10 cellular contexts compared by ENCODE assay signal in the genomic region with DNA sequence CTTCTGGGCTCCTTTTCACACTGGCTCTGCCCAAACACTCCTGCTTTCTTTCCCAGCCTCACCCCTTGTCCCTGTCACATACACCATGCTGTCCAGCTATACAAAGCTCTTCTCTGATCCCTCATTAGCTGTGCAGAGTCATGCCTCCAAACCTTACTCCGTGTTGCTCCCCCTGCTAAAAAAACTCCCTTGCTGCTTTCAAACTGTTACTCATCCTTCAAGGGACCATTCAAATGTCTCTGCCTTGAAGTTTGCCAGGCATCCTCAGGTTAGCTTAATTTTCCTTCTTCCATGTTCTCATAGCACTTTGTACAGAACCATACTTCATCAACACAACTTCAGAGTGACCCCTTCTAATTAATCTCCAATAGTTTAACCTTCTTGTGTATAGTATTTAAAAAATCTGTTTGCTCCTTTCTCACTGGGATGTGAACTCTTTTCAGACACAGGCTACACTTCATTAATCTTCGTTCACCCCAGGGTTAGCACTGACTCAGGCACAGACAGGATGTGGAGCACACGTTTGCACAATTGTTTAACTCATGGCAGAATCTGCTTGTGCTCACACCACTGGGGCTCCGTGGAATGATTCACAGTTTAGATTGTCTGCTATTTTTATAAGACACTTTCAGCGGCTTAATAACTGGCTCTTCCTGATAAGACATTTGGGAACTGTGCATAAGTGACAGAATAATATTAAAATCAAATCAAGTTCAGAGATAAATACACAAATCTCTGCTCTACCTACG. TPM values are rescaled to one million over a fixed set of nuclear protein-coding genes. Genes with fewer than 3 reads are reported as not detected.
A peak's percentile ranks its signal among the peaks of the same experiment; 100 is the strongest.
DNase-seq lines count a peak whose midpoint lies in the region; ATAC-seq, FAIRE-seq and TF ChIP-seq lines count a peak whose summit lies in the region.
"Had no signal": no experiment of that assay in that cellular context is flagged by ENCODE, and none has a peak within 500 bp of the region (broad histone marks: within the 10 kb centered on the region; RNA-seq: fewer than 3 reads in every experiment).

No MANE protein-coding gene starts in this region.

- H2BK5ac ChIP-seq in neuronal stem cell (ENCODE audit: low read length) = no peak overlapping the region

- CTCF ChIA-PET in activated naive CD4-positive, alpha-beta T cell treated with anti-CD3 and anti-CD28 coated beads for 36 hours (lab: Charles Lee) = interaction anchor here (1.5 kb wide), 1 partner anchor 15 kb away, joined by 3 read pairs; no protein-coding TSS in a partner anchor

- no peaks in the 10 kb centered on the region for H3K9me3 Mint-ChIP-seq in activated naive CD4-positive, alpha-beta T cell treated with anti-CD3 and anti-CD28 coated beads for 36 hours

- no peaks in the 10 kb centered on the region for H3K79me1 ChIP-seq in neuronal stem cell (ENCODE audit: low read depth, low read length)

- H3K27me3 ChIP-seq in neuronal stem cell (ENCODE audit: control insufficient read depth in 3 of 3, insufficient read depth in 3 of 3, low read depth in 1 of 3, low read length in 3 of 3) = no peaks in the 10 kb centered on the region

- no CpG with 5 or more reads among the region's 6 CpGs for WGBS in neuronal stem cell (ENCODE audit: extremely low coverage in 2 of 2, insufficient read length in 2 of 2, insufficient replicate concordance in 1 of 2), 2 donors

- H3K36me3 ChIP-seq in neuronal stem cell (replicated peaks in 1 of 2; ENCODE audit: control insufficient read depth in 2 of 2, insufficient read depth in 2 of 2, low read length in 2 of 2) = no peaks in the 10 kb centered on the region

- no peaks in the 10 kb centered on the region for H3K4me1 Mint-ChIP-seq in activated naive CD4-positive, alpha-beta T cell treated with anti-CD3 and anti-CD28 coated beads for 36 hours (ENCODE audit: low read depth)

- no peak overlapping the region for H4K91ac ChIP-seq in neuronal stem cell (ENCODE audit: low read depth, low read length, poor library complexity)

- peaks cover 4 to 6% of the 10 kb centered on the region in 2 donors for H3K4me1 ChIP-seq in neuronal stem cell (ENCODE audit: control insufficient read depth in 2 of 2, insufficient read depth in 1 of 2, low read depth in 1 of 2, low read length in 2 of 2)

- H3K23ac ChIP-seq in neuronal stem cell (ENCODE audit: low read depth, low read length, poor library complexity) = no peak overlapping the region

- no peak overlapping the region for H3K27ac ChIP-seq in neuronal stem cell (replicated peaks; ENCODE audit: low read length)

- no peak overlapping the region for H2BK15ac ChIP-seq in neuronal stem cell (ENCODE audit: low read length)

- H3K4me2 ChIP-seq in neuronal stem cell (ENCODE audit: insufficient read depth, low read length, poor library complexity, severe bottlenecking) = no peak overlapping the region

- ATAC-seq in GM18861 (IDR thresholded peaks at IDR 0.05; ENCODE audit: unreplicated experiment) (peak; percentile 40), HG03378 (IDR thresholded peaks at IDR 0.05; ENCODE audit: unreplicated experiment) (peak; percentile 33)

- H2AFZ ChIP-seq in neuronal stem cell (ENCODE audit: low read length) = peak overlapping the region; percentile 27

- H3K9ac ChIP-seq in neuronal stem cell (ENCODE audit: low read depth, low read length, poor library complexity) = no peak overlapping the region

- DNase-seq in astrocyte of the spinal cord (ENCODE audit: low read depth, low spot score) (peak; percentile 57), neuronal stem cell (ENCODE audit: low spot score) (no peak), frontal cortex (ENCODE audit: low spot score in 2 of 2) (no peak), retina (no peak)
- no peak for DNase-seq in activated naive CD4-positive, alpha-beta T cell treated with anti-CD3 and anti-CD28 coated beads for 36 hours
- DNase-seq in activated CD4-positive, alpha-beta T cell treated with anti-CD3 and anti-CD28 coated beads for 1 hour = no peak
- DNase-seq: NCI-H1048, SW 1271 had no signal

- TF ChIP-seq CTCF in astrocyte of the spinal cord (IDR thresholded peaks at IDR 0.05; ENCODE audit: low read depth, low read length) = no peak

- no peak overlapping the region for H3K4me3 Mint-ChIP-seq in activated naive CD4-positive, alpha-beta T cell treated with anti-CD3 and anti-CD28 coated beads for 36 hours

- no peaks in the 10 kb centered on the region for H3K9me3 ChIP-seq in neuronal stem cell (replicated peaks in 1 of 2; ENCODE audit: control insufficient read depth in 2 of 2, insufficient read depth in 1 of 2, low read depth in 1 of 2, low read length in 2 of 2)

- no peak overlapping the region for H3K4ac ChIP-seq in neuronal stem cell (ENCODE audit: low read length)

- no peak for FAIRE-seq in frontal cortex (lab: Jason Lieb, UNC)

- no peak overlapping the region for H4K8ac ChIP-seq in neuronal stem cell (ENCODE audit: low read depth, low read length)

- H2BK120ac ChIP-seq in neuronal stem cell (ENCODE audit: low read depth, low read length) = no peak overlapping the region

- no peak overlapping the region for H3K18ac ChIP-seq in neuronal stem cell (ENCODE audit: low read length)

- H2BK12ac ChIP-seq in neuronal stem cell (ENCODE audit: low read length) = no peak overlapping the region

- H3K4me3 ChIP-seq in astrocyte of the spinal cord (ENCODE audit: low read depth, low read length) (no peak overlapping the region), neuronal stem cell (ENCODE audit: low read length in 2 of 2) (no peak overlapping the region)

- no peaks in the 10 kb centered on the region for H3K27me3 Mint-ChIP-seq in activated naive CD4-positive, alpha-beta T cell treated with anti-CD3 and anti-CD28 coated beads for 36 hours (ENCODE audit: low read depth)

- no peaks in the 10 kb centered on the region for H3K36me3 Mint-ChIP-seq in activated naive CD4-positive, alpha-beta T cell treated with anti-CD3 and anti-CD28 coated beads for 36 hours (ENCODE audit: low read depth)

- H2AK5ac ChIP-seq in neuronal stem cell (ENCODE audit: low read depth, low read length) = no peak overlapping the region

- H3K27ac Mint-ChIP-seq in activated naive CD4-positive, alpha-beta T cell treated with anti-CD3 and anti-CD28 coated beads for 36 hours = no peak overlapping the region

- in situ Hi-C loops in astrocyte of the spinal cord (cut with HindIII; ENCODE audit: low sequenced_read_pairs) = no loop called here

- intact Hi-C loops in activated naive CD4-positive, alpha-beta T cell treated with anti-CD3 and anti-CD28 coated beads for 36 hours (cut with micrococcal nuclease) = no loop called here

- H3K14ac ChIP-seq in neuronal stem cell (ENCODE audit: low read length) = no peak overlapping the region

RNA-seq across cellular contexts. Expression of a gene that starts 21.4 kb away (rescaled TPM):
- polyA plus RNA-seq in neuronal stem cell (2013, experiment 1 of 2) = 37.6 TPM
- 34.7 TPM for polyA plus RNA-seq in neuronal stem cell (2013, experiment 2 of 2)
- 10 to 100 TPM; 32.3 to 38.2 TPM for total RNA-seq in activated naive CD4-positive, alpha-beta T cell treated with anti-CD3 and anti-CD28 coated beads for 36 hours
- total RNA-seq in frontal cortex = 87.2 TPM

RNA-seq across cellular contexts. Expression of a gene that starts 29.8 kb away (rescaled TPM):
- polyA plus RNA-seq in neuronal stem cell (2013, experiment 1 of 2) = 56.0 TPM
- polyA plus RNA-seq in neuronal stem cell (2013, experiment 2 of 2) = 57.7 TPM
- 10 to 100 TPM; 28.1 to 33.2 TPM for total RNA-seq in activated naive CD4-positive, alpha-beta T cell treated with anti-CD3 and anti-CD28 coated beads for 36 hours
- total RNA-seq in frontal cortex = 14.7 TPM
